ENCODE assay signal across 14 cellular contexts in genomic region chr7:515628-516027, GRCh38. TPM values are rescaled to one million over a fixed set of nuclear protein-coding genes. Genes with fewer than 3 reads are reported as not detected.
DNase-seq lines count a peak whose midpoint lies in the region; ATAC-seq and TF ChIP-seq lines count a peak whose summit lies in the region.
"Had no signal": no experiment of that assay in that cellular context is flagged by ENCODE, and none has a peak within 500 bp of the region (broad histone marks: within the 10 kb centered on the region; RNA-seq: fewer than 3 reads in every experiment).

No MANE protein-coding gene starts in this region.

- no peak overlapping the region for H3K4me3 ChIP-seq in prostate gland
- H3K4me3 ChIP-seq: testis had no signal

- H3K4me1 ChIP-seq in prostate gland (replicated peaks): peaks cover 30% of the 10 kb centered on the region

- no peaks in the 10 kb centered on the region for H3K27me3 ChIP-seq in prostate gland (replicated peaks; ENCODE audit: insufficient read depth)
- H3K27me3 ChIP-seq: testis had no signal

- H3K27ac Mint-ChIP-seq in naive thymus-derived CD8-positive, alpha-beta T cell: no peak overlapping the region
- H3K27ac Mint-ChIP-seq: dendritic cell treated with granulocyte-macrophage colony-stimulating factor and Interleukin-4, amounts not matched to agents 40 ng/mL and 50 ng/mL, for 4 days had no signal

- peaks cover 6 to 13% (median 12%) of the 10 kb centered on the region in 4 donors for H3K4me1 Mint-ChIP-seq in naive thymus-derived CD8-positive, alpha-beta T cell

- TF ChIP-seq CTCF in prostate gland (IDR thresholded peaks at IDR 0.05): no peak

- H3K36me3 ChIP-seq in prostate gland: no peaks in the 10 kb centered on the region

- intact Hi-C loops in prostate gland (cut with DNase I): loop anchor here (10.0 kb wide), 1 partner anchor 329 kb away; no protein-coding TSS in a partner anchor

- ATAC-seq in HG03432 (IDR thresholded peaks at IDR 0.05; ENCODE audit: unreplicated experiment): no peak
- no peak for ATAC-seq in naive thymus-derived CD8-positive, alpha-beta T cell

- no peaks in the 10 kb centered on the region for H3K9me3 Mint-ChIP-seq in naive thymus-derived CD8-positive, alpha-beta T cell
- H3K9me3 Mint-ChIP-seq: dendritic cell treated with granulocyte-macrophage colony-stimulating factor and Interleukin-4, amounts not matched to agents 40 ng/mL and 50 ng/mL, for 4 days had no signal

- WGBS in prostate gland: 59% methylated on average over 10 of the region's 10 CpGs

- H3K27me3 Mint-ChIP-seq in naive thymus-derived CD8-positive, alpha-beta T cell: peaks cover 9 to 41% (median 17%) of the 10 kb centered on the region in 5 donors

- DNase-seq in ELF-1 (ENCODE audit: low read depth, low spot score) (peak; percentile 95), iPS DF 19.7 (ENCODE audit: low read depth, low spot score) (peak; percentile 75), prostate gland (ENCODE audit: low spot score) (no peak), NCI-H510A (lab: John Stamatoyannopoulos, UW) (no peak), NOMO-1 treated with dmso at 0.1 percent for 144 hours (lab: John Stamatoyannopoulos, UW; ENCODE audit: unreplicated experiment) (no peak)
- DNase-seq in naive thymus-derived CD8-positive, alpha-beta T cell: no peak
- DNase-seq: activated CD8-positive, alpha-beta memory T cell treated with anti-CD3 and anti-CD28 coated beads, Interleukin-2, amount 50 U/mL, for 48 hours; kidney; NCI-H2171 treated with DMSO at 0.1 percent for 48 hours; testis had no signal

- no peaks in the 10 kb centered on the region for H3K36me3 Mint-ChIP-seq in naive thymus-derived CD8-positive, alpha-beta T cell

- H3K4me3 Mint-ChIP-seq in naive thymus-derived CD8-positive, alpha-beta T cell: peak overlapping the region in 2 of 10 donors; percentile 11 to 20
- H3K4me3 Mint-ChIP-seq: dendritic cell treated with granulocyte-macrophage colony-stimulating factor and Interleukin-4, amounts not matched to agents 40 ng/mL and 50 ng/mL, for 4 days had no signal

- POLR2A ChIA-PET in naive thymus-derived CD8-positive, alpha-beta T cell (lab: Charles Lee): interaction anchor here (0.7 kb wide), 1 partner anchor 224 kb away, joined by 4 read pairs; no protein-coding TSS in a partner anchor

- no peak for TF ChIP-seq POLR2A in prostate gland (IDR thresholded peaks at IDR 0.05)

- no peaks in the 10 kb centered on the region for H3K9me3 ChIP-seq in prostate gland
- H3K9me3 ChIP-seq: testis had no signal

- H3K27ac ChIP-seq in angular gyrus (ENCODE audit: low read depth, low read length) (peak overlapping the region; percentile 37), prostate gland (peak overlapping the region; percentile 83 to 90)
- H3K27ac ChIP-seq: testis had no signal

RNA-seq across cellular contexts. Expression of gene PDGFA, which starts 4.0 kb away (rescaled TPM):
- 10 to 100 TPM; 40.4 to 75.0 TPM for total RNA-seq in prostate gland
- under 1 TPM; 0.21 to 0.30 TPM for total RNA-seq in naive thymus-derived CD8-positive, alpha-beta T cell
- polyA plus RNA-seq in naive thymus-derived CD8-positive, alpha-beta T cell: not detected
- total RNA-seq: OCI-LY7 had no signal

Comparison
In these comparisons a context has a peak if more than half of its experiments do, and no peak if none do; other contexts are left out.
1. DNase-seq: peak in ELF-1 (single experiment) and iPS DF 19.7 (single experiment); none in prostate gland (single experiment), naive thymus-derived CD8-positive, alpha-beta T cell (0 of 10), NCI-H510A (single experiment) and NOMO-1 treated with dmso at 0.1 percent for 144 hours (single experiment).
2. RNA of gene PDGFA, which starts 4.0 kb away (total RNA-seq): 40.4 to 75.0 TPM in prostate gland; 0.21 to 0.30 TPM in naive thymus-derived CD8-positive, alpha-beta T cell; every median in the first group is over 10 times any median in the second.